ENCODE assay signal across 8 cellular contexts in the genomic region with DNA sequence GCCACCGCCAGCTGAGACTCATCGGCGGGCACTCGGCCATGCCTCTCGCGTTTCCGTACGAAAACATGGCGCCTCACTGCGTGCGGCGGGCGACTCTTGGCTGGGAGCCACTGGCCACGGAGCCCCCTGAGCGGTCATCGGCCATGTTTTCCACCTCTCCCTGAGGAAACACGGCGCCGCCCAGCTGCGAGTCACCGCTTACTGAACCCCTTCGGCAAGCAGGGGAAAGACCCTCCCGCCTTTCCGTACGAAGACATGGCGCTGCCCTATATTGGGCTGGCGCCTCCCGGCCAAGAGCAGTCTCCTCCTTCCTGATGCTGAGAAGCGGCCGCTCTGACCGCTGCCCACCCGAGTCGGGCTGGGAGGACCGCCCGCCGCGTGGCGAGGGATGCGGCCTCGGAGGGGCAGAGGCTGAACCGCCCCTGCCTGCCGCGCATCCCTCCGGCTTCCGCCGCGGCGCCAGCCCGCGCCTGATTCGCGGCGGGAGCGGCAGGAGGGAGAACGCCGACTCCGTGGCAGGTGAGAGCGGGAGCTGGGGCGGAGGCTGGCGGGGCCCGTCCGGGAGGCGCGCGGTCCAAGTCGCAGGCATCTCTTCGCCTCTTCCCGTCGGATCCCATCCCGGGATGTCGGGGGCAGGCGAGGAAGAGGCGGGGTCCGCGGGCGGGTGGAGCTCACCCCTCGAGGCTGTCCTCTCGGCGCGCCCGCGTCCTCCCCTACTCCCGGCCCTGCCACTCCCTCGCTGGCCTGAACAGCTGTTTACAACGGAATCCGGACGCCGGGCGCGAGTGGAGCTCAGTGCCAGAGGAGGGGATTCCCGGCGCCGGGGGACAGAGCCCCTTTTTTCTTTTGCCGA. TPM values are rescaled to one million over a fixed set of nuclear protein-coding genes. Genes with fewer than 3 reads are reported as not detected.
DNase-seq lines count a peak whose midpoint lies in the region; ATAC-seq and TF ChIP-seq lines count a peak whose summit lies in the region.

A gene with protein sequence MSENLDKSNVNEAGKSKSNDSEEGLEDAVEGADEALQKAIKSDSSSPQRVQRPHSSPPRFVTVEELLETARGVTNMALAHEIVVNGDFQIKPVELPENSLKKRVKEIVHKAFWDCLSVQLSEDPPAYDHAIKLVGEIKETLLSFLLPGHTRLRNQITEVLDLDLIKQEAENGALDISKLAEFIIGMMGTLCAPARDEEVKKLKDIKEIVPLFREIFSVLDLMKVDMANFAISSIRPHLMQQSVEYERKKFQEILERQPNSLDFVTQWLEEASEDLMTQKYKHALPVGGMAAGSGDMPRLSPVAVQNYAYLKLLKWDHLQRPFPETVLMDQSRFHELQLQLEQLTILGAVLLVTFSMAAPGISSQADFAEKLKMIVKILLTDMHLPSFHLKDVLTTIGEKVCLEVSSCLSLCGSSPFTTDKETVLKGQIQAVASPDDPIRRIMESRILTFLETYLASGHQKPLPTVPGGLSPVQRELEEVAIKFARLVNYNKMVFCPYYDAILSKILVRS (plus strand): TSS at position 299 of the 853 bp plus-strand sequence. CDS start 4,202 bp downstream, outside the sequence.

- peaks cover 25% of the 10 kb centered on the region for H3K4me1 Mint-ChIP-seq in activated naive CD4-positive, alpha-beta T cell treated with anti-CD3 and anti-CD28 coated beads for 36 hours (ENCODE audit: low read depth)

- H3K4me2 ChIP-seq in HCT116 (ENCODE audit: low read length), result peak within 1 kb of the TSS; percentile 87
- H3K4me2 ChIP-seq in MM.1S (ENCODE audit: low read depth, low read length), result peak within 1 kb of the TSS; percentile 69

- H3F3A ChIP-seq in MM.1S (ENCODE audit: insufficient read depth, low read length), result peaks cover 9% of the 10 kb centered on the region

- RAD21 ChIA-PET in HCT116 (lab: Charles Lee; ENCODE audit: low non-redundant PET in 1 of 2, low total read pairs in 2 of 2, uncharacterized antibody in 2 of 2, unreplicated experiment in 2 of 2), result no interaction called here

- TF ChIP-seq CTCF in HCT116 (IDR thresholded peaks at IDR 0.05 in 2 of 3, conservative IDR thresholded peaks at IDR 0.05 in 1 of 3; ENCODE audit: borderline replicate concordance in 1 of 3, insufficient read depth in 1 of 3, low read depth in 2 of 3, low read length in 2 of 3) (no peak), MM.1S (IDR thresholded peaks at IDR 0.05; ENCODE audit: low read length) (no peak), neutrophil (IDR thresholded peaks at IDR 0.05) (no peak)

- peak within 1 kb of the TSS; percentile 85 for H3K4me3 Mint-ChIP-seq in activated naive CD4-positive, alpha-beta T cell treated with anti-CD3 and anti-CD28 coated beads for 36 hours

- H3K27ac ChIP-seq in HCT116 (ENCODE audit: low read depth, low read length), result peak within 1 kb of the TSS; percentile 89
- H3K27ac ChIP-seq in MM.1S (ENCODE audit: low read length), result peak within 1 kb of the TSS; percentile 93
- peak within 1 kb of the TSS; percentile 88 for H3K27ac ChIP-seq in neutrophil

- H4K20me1 ChIP-seq in HCT116 (ENCODE audit: insufficient read depth), result no peaks in the 10 kb centered on the region
- no peaks in the 10 kb centered on the region for H4K20me1 ChIP-seq in MM.1S (ENCODE audit: insufficient read depth, low read length)

- DNase-seq in GM04503 (ENCODE audit: low read depth) (peak; percentile 54), HCT116 (ENCODE audit: low read depth, low spot score) (peak; percentile 78), MM.1S (peak; percentile 86), SK-N-DZ (ENCODE audit: low spot score) (peak; percentile 93), germinal center (ENCODE audit: low spot score) (peak; percentile 89), superior temporal gyrus (ENCODE audit: extremely low spot score) (peak; percentile 97)
- peak; percentile 88 for DNase-seq in activated naive CD4-positive, alpha-beta T cell treated with anti-CD3 and anti-CD28 coated beads for 36 hours

- H3K9ac ChIP-seq in HCT116 (ENCODE audit: low read length) (peak within 1 kb of the TSS; percentile 74), MM.1S (ENCODE audit: low read length) (peak within 1 kb of the TSS; percentile 97)

- H3K27me3 ChIP-seq in HCT116 (ENCODE audit: insufficient read depth, low read length) (no peaks in the 10 kb centered on the region), MM.1S (replicated peaks; ENCODE audit: insufficient read depth, low read length) (no peaks in the 10 kb centered on the region), neutrophil (no peaks in the 10 kb centered on the region)

- no peaks in the 10 kb centered on the region for H3K27me3 Mint-ChIP-seq in activated naive CD4-positive, alpha-beta T cell treated with anti-CD3 and anti-CD28 coated beads for 36 hours (ENCODE audit: low read depth)

- no peaks in the 10 kb centered on the region for H3K9me3 Mint-ChIP-seq in activated naive CD4-positive, alpha-beta T cell treated with anti-CD3 and anti-CD28 coated beads for 36 hours

- no peak for TF ChIP-seq RAD21 in HCT116 (IDR thresholded peaks at IDR 0.05; ENCODE audit: low read depth)

- H3K9me3 ChIP-seq in HCT116 (ENCODE audit: control insufficient read depth in 1 of 2, insufficient read depth in 1 of 2, low read depth in 1 of 2, low read length in 2 of 2) (no peaks in the 10 kb centered on the region), MM.1S (replicated peaks; ENCODE audit: insufficient read depth, low read length) (no peaks in the 10 kb centered on the region), neutrophil (no peaks in the 10 kb centered on the region)

- H2AFZ ChIP-seq in HCT116 (ENCODE audit: low read depth, low read length, poor library complexity, severe bottlenecking), result peak within 1 kb of the TSS; percentile 94
- H2AFZ ChIP-seq in MM.1S (ENCODE audit: low read length), result peak within 1 kb of the TSS; percentile 100

- H3K36me3 Mint-ChIP-seq in activated naive CD4-positive, alpha-beta T cell treated with anti-CD3 and anti-CD28 coated beads for 36 hours (ENCODE audit: low read depth), result no peaks in the 10 kb centered on the region

- POLR2A ChIA-PET in HCT116 (lab: Charles Lee), result interaction anchor here (0.7 to 1.9 kb wide), 4 partner anchors 14 to 24 kb away, joined by 3 to 8 read pairs (median 4); partner anchors contain the start of gene DEPDC7

- H3K36me3 ChIP-seq in HCT116 (ENCODE audit: control insufficient read depth in 1 of 2, insufficient read depth in 2 of 2, low read length in 2 of 2) (no peaks in the 10 kb centered on the region), MM.1S (replicated peaks; ENCODE audit: insufficient read depth, low read length) (no peaks in the 10 kb centered on the region), neutrophil (peaks cover 9% of the 10 kb centered on the region)

- BruUV-seq in HCT116 (replicated peaks; lab: Mats Ljungman, UMichigan), result no TSS peak

- H3K9me2 ChIP-seq in HCT116 (ENCODE audit: insufficient read depth) (no peaks in the 10 kb centered on the region), MM.1S (replicated peaks; ENCODE audit: insufficient read depth, low read length) (no peaks in the 10 kb centered on the region)

- CTCF ChIA-PET in HCT116 (lab: Charles Lee), result interaction anchor here (0.9 to 1.2 kb wide), 2 partner anchors 22 to 26 kb away, joined by 3 read pairs; no protein-coding TSS in a partner anchor
- CTCF ChIA-PET in activated naive CD4-positive, alpha-beta T cell treated with anti-CD3 and anti-CD28 coated beads for 36 hours (lab: Charles Lee), result interaction anchor here (0.6 to 3.4 kb wide), 5 partner anchors 22 to 145 kb away, joined by 3 to 13 read pairs (median 5); no protein-coding TSS in a partner anchor

- H3K4me3 ChIP-seq in HCT116 (replicated peaks in 1 of 2; ENCODE audit: low read depth in 1 of 2, low read length in 2 of 2), result peak within 1 kb of the TSS; percentile 75 to 77
- H3K4me3 ChIP-seq in MM.1S (ENCODE audit: low read length), result peak within 1 kb of the TSS; percentile 99
- H3K4me3 ChIP-seq in neutrophil (ENCODE audit: low read depth in 1 of 2, low read length in 1 of 2), result peak within 1 kb of the TSS; percentile 94 to 97

- H3K79me2 ChIP-seq in HCT116 (ENCODE audit: insufficient read depth, low read length), result no peaks in the 10 kb centered on the region
- peaks cover 6% of the 10 kb centered on the region; the same call in 1 of the 2 replicates for H3K79me2 ChIP-seq in MM.1S (ENCODE audit: low read length)

- peak within 1 kb of the TSS; percentile 92 for H3K27ac Mint-ChIP-seq in activated naive CD4-positive, alpha-beta T cell treated with anti-CD3 and anti-CD28 coated beads for 36 hours

- peaks cover 2 to 29% of the 10 kb centered on the region in 2 experiments; a peak in 2 of 4 replicates for H3K4me1 ChIP-seq in HCT116 (ENCODE audit: control insufficient read depth in 1 of 2, insufficient read depth in 2 of 2, low read length in 2 of 2)
- H3K4me1 ChIP-seq in MM.1S (ENCODE audit: low read length), result peaks cover 5% of the 10 kb centered on the region; the same call in 1 of the 2 replicates
- peaks cover 14 to 19% of the 10 kb centered on the region in 2 experiments for H3K4me1 ChIP-seq in neutrophil (ENCODE audit: control insufficient read depth in 1 of 2, insufficient read depth in 1 of 2, low read depth in 1 of 2, low read length in 1 of 2)

- ATAC-seq in HCT116, result peak; percentile 84

- TF ChIP-seq POLR2A in HCT116 (IDR thresholded peaks at IDR 0.05; ENCODE audit: borderline replicate concordance, extremely low read depth, insufficient read depth, insufficient read length), result peak; percentile 23

- intact Hi-C loops in HCT116 (cut with micrococcal nuclease), result no loop called here
- intact Hi-C loops in activated naive CD4-positive, alpha-beta T cell treated with anti-CD3 and anti-CD28 coated beads for 36 hours (cut with micrococcal nuclease), result loop anchor here (1.0 to 2.0 kb wide), 10 partner anchors 24 to 735 kb away; partner anchors contain the start of genes CSTF3, DEPDC7, EIF3M and FBXO3

TF ChIP-seq in HCT116, 20 proteins besides CTCF, POLR2A, EP300 and RAD21 (continues in another document):
- TF ChIP-seq SIN3A (IDR thresholded peaks at IDR 0.05; ENCODE audit: low read depth) (peak; percentile 25; the same call in 1 of the 2 replicates), EGR1 (IDR thresholded peaks at IDR 0.05; ENCODE audit: low read depth) (peak; percentile 87), FOSL1 (IDR thresholded peaks at IDR 0.05; ENCODE audit: low read depth) (no peak), ZFX (IDR thresholded peaks at IDR 0.05) (peak; percentile 72), MAX (IDR thresholded peaks at IDR 0.05) (peak; percentile 82), CBX3 (IDR thresholded peaks at IDR 0.05; ENCODE audit: low read depth) (no peak), TCF7L2 (IDR thresholded peaks at IDR 0.05; ENCODE audit: borderline replicate concordance, extremely low read depth, insufficient read depth, insufficient read length) (peak; percentile 30), YY1 (IDR thresholded peaks at IDR 0.05; ENCODE audit: extremely low read depth, insufficient replicate concordance, low read depth, low read length) (peak; percentile 96)

RNA-seq across cellular contexts. Expression of the gene that starts here (rescaled TPM):
- 12.0 TPM for total RNA-seq in HCT116 (2021; ENCODE audit: unreplicated experiment)
- 4.6 and 5.7 TPM in 2 replicates for polyA plus RNA-seq in HCT116 (2012)
- 14.0 and 20.5 TPM in 2 replicates for polyA plus RNA-seq in SK-N-DZ (2014; cell fraction: cytosol; rRNA removed)
- 13.1 and 14.9 TPM in 2 replicates for polyA plus RNA-seq in SK-N-DZ (2014; cell fraction: nucleus; rRNA removed)
- total RNA-seq in activated naive CD4-positive, alpha-beta T cell treated with anti-CD3 and anti-CD28 coated beads for 36 hours, result 1 to 10 TPM; 4.8 to 5.7 TPM

Comparison
In these comparisons a context has a peak if more than half of its experiments do, and no peak if none do; other contexts are left out.
1. Peak in every context shown above with its lines: DNase-seq, ATAC-seq, H3K4me3 ChIP-seq and H3K27ac ChIP-seq.